12 cellular contexts compared by ENCODE assay signal in genomic region chr17:44039829-44040635, GRCh38. TPM values are rescaled to one million over a fixed set of nuclear protein-coding genes. Genes with fewer than 3 reads are reported as not detected.
DNase-seq lines count a peak whose midpoint lies in the region; ATAC-seq and TF ChIP-seq lines count a peak whose summit lies in the region.
"Had no signal": no experiment of that assay in that cellular context is flagged by ENCODE, and none has a peak within 500 bp of the region (broad histone marks: within the 10 kb centered on the region; RNA-seq: fewer than 3 reads in every experiment).

No MANE protein-coding gene starts in this region.

- H3K79me2 ChIP-seq in GM23338 (replicated peaks; ENCODE audit: insufficient read depth) (peaks cover 69% of the 10 kb centered on the region), parathyroid adenoma (peaks cover 13% of the 10 kb centered on the region)

- H3K9ac ChIP-seq in parathyroid adenoma: no peak overlapping the region

- no peak for ATAC-seq in GM23338
- ATAC-seq in activated CD8-positive, alpha-beta T cell treated with anti-CD3 and anti-CD28 coated beads, Interleukin-2, amount 10 ng/mL, durations not matched to agents 7 days and 5 days: no peak
- no peak for ATAC-seq in HG03342 (IDR thresholded peaks at IDR 0.05; ENCODE audit: unreplicated experiment)
- ATAC-seq: naive thymus-derived CD4-positive, alpha-beta T cell had no signal

- H3K4me3 Mint-ChIP-seq in GM23338: no peak overlapping the region; the same call in 2 of the 3 replicates
- H3K4me3 Mint-ChIP-seq in activated CD8-positive, alpha-beta T cell treated with anti-CD3 and anti-CD28 coated beads, Interleukin-2, amount 10 ng/mL, durations not matched to agents 7 days and 5 days: no peak overlapping the region
- H3K4me3 Mint-ChIP-seq: activated naive CD8-positive, alpha-beta T cell had no signal

- DNase-seq in GM23338 (ENCODE audit: low spot score) (no peak), fibroblast of villous mesenchyme (ENCODE audit: low read depth) (peak; percentile 30), DMS53 (lab: John Stamatoyannopoulos, UW) (no peak), SK-N-DZ (ENCODE audit: low spot score) (no peak), mesenteric fat pad (ENCODE audit: low spot score) (no peak)
- DNase-seq in activated CD8-positive, alpha-beta T cell treated with anti-CD3 and anti-CD28 coated beads, Interleukin-2, amount 10 ng/mL, durations not matched to agents 7 days and 5 days: no peak
- DNase-seq: activated CD4-positive, alpha-beta T cell treated with anti-CD3 and anti-CD28 coated beads for 4 hours; C1 segment of cervical spinal cord; naive thymus-derived CD4-positive, alpha-beta T cell had no signal

- peaks cover 56% of the 10 kb centered on the region for H3K36me3 Mint-ChIP-seq in GM23338 (ENCODE audit: low read depth)
- peaks cover 33% of the 10 kb centered on the region for H3K36me3 Mint-ChIP-seq in activated CD8-positive, alpha-beta T cell treated with anti-CD3 and anti-CD28 coated beads, Interleukin-2, amount 10 ng/mL, durations not matched to agents 7 days and 5 days (ENCODE audit: low read depth)
- H3K36me3 Mint-ChIP-seq: activated naive CD8-positive, alpha-beta T cell had no signal

- H3K9me2 ChIP-seq in GM23338 (ENCODE audit: insufficient read depth): no peaks in the 10 kb centered on the region

- CTCF ChIA-PET in activated CD8-positive, alpha-beta T cell treated with anti-CD3 and anti-CD28 coated beads, Interleukin-2, amount 10 ng/mL, durations not matched to agents 7 days and 5 days (lab: Charles Lee): interaction anchor here (0.8 to 6.2 kb wide), 10 partner anchors 8 to 128 kb away, joined by 3 to 102 read pairs (median 6); partner anchors contain the start of gene PPY

- H3F3A ChIP-seq in GM23338 (replicated peaks; ENCODE audit: low read depth): 0 out of 2 replicates have a peak, but pooled peaks cover 7% of the 10 kb centered on the region

- peaks cover 11% of the 10 kb centered on the region for H3K4me1 ChIP-seq in GM23338 (ENCODE audit: insufficient read depth)
- peaks cover 27% of the 10 kb centered on the region for H3K4me1 ChIP-seq in parathyroid adenoma

- TF ChIP-seq CTCF in GM23338 (conservative IDR thresholded peaks at IDR 0.05; ENCODE audit: low read depth in 2 of 2) (no peak), fibroblast of villous mesenchyme (IDR thresholded peaks at IDR 0.05; ENCODE audit: insufficient read depth, low read depth, low read length) (no peak), parathyroid adenoma (IDR thresholded peaks at IDR 0.05) (no peak)

- H3K36me3 ChIP-seq in GM23338 (ENCODE audit: insufficient read depth): peaks cover 44% of the 10 kb centered on the region
- H3K36me3 ChIP-seq in parathyroid adenoma (ENCODE audit: control insufficient read depth, insufficient read depth, low read length): no peaks in the 10 kb centered on the region

- H3K9me3 Mint-ChIP-seq in GM23338: no peaks in the 10 kb centered on the region
- H3K9me3 Mint-ChIP-seq in activated CD8-positive, alpha-beta T cell treated with anti-CD3 and anti-CD28 coated beads, Interleukin-2, amount 10 ng/mL, durations not matched to agents 7 days and 5 days (ENCODE audit: insufficient read depth): no peaks in the 10 kb centered on the region
- H3K9me3 Mint-ChIP-seq: naive thymus-derived CD4-positive, alpha-beta T cell had no signal

- H3K4me3 ChIP-seq in GM23338: no peak overlapping the region
- no peak overlapping the region for H3K4me3 ChIP-seq in fibroblast of villous mesenchyme (ENCODE audit: low read depth, low read length)
- H3K4me3 ChIP-seq in parathyroid adenoma (ENCODE audit: low read depth, low read length): no peak overlapping the region

- H2AFZ ChIP-seq in GM23338 (no peak overlapping the region), parathyroid adenoma (no peak overlapping the region)

- H3K4me1 Mint-ChIP-seq in GM23338: peaks cover 10% of the 10 kb centered on the region; the same call in 2 of the 3 replicates
- H3K4me1 Mint-ChIP-seq in activated CD8-positive, alpha-beta T cell treated with anti-CD3 and anti-CD28 coated beads, Interleukin-2, amount 10 ng/mL, durations not matched to agents 7 days and 5 days (ENCODE audit: low read depth): peaks cover 17% of the 10 kb centered on the region

- H3K27me3 ChIP-seq in GM23338 (ENCODE audit: insufficient read depth) (no peaks in the 10 kb centered on the region), parathyroid adenoma (ENCODE audit: control insufficient read depth, insufficient read depth, low read length) (no peaks in the 10 kb centered on the region)

- peaks cover 41% of the 10 kb centered on the region for H4K20me1 ChIP-seq in GM23338 (replicated peaks; ENCODE audit: insufficient read depth)

- peak overlapping the region; percentile 78; the same call in 1 of the 2 replicates for H3K27ac Mint-ChIP-seq in GM23338
- peak overlapping the region; percentile 64 for H3K27ac Mint-ChIP-seq in activated CD8-positive, alpha-beta T cell treated with anti-CD3 and anti-CD28 coated beads, Interleukin-2, amount 10 ng/mL, durations not matched to agents 7 days and 5 days
- H3K27ac Mint-ChIP-seq: activated naive CD8-positive, alpha-beta T cell had no signal

- no peaks in the 10 kb centered on the region for H3K27me3 Mint-ChIP-seq in GM23338 (ENCODE audit: insufficient read depth, low read depth, poor library complexity)
- no peaks in the 10 kb centered on the region for H3K27me3 Mint-ChIP-seq in activated CD8-positive, alpha-beta T cell treated with anti-CD3 and anti-CD28 coated beads, Interleukin-2, amount 10 ng/mL, durations not matched to agents 7 days and 5 days (ENCODE audit: low read depth)
- H3K27me3 Mint-ChIP-seq: activated naive CD8-positive, alpha-beta T cell; naive thymus-derived CD4-positive, alpha-beta T cell had no signal

- POLR2A ChIA-PET in activated CD8-positive, alpha-beta T cell treated with anti-CD3 and anti-CD28 coated beads, Interleukin-2, amount 10 ng/mL, durations not matched to agents 7 days and 5 days (lab: Charles Lee): interaction anchor here (0.6 kb wide), 1 partner anchor 68 kb away, joined by 4 read pairs; no protein-coding TSS in a partner anchor

- H3K4me2 ChIP-seq in GM23338 (no peak overlapping the region), parathyroid adenoma (ENCODE audit: low read length) (peak overlapping the region; percentile 57)

- H3K27ac ChIP-seq in GM23338 (ENCODE audit: low read depth): peak overlapping the region; percentile 63; the same call in 1 of the 2 replicates
- H3K27ac ChIP-seq in parathyroid adenoma: peak overlapping the region; percentile 52

- no peaks in the 10 kb centered on the region for H3K9me3 ChIP-seq in parathyroid adenoma (ENCODE audit: control insufficient read depth, low read length)

TF ChIP-seq in GM23338, 12 proteins besides CTCF, POLR2A, EP300 and RAD21 (continues in another document):
- TF ChIP-seq JUNB (IDR thresholded peaks at IDR 0.05; ENCODE audit: unreplicated experiment) (no peak), ZNF331 (CRISPR knock-in tag; IDR thresholded peaks at IDR 0.05; ENCODE audit: low read depth) (no peak), EZH2phosphoT487 (IDR thresholded peaks at IDR 0.05; ENCODE audit: unreplicated experiment) (no peak), EZH2 (IDR thresholded peaks at IDR 0.05; ENCODE audit: low read depth, unreplicated experiment) (no peak), ZNF114 (CRISPR knock-in tag; IDR thresholded peaks at IDR 0.05) (no peak), NANOG (IDR thresholded peaks at IDR 0.05; ENCODE audit: borderline replicate concordance) (no peak), STAT1 (IDR thresholded peaks at IDR 0.05; ENCODE audit: unreplicated experiment) (no peak)

RNA-seq across cellular contexts. Expression of gene TMEM101, which starts 25.3 kb away (rescaled TPM):
- total RNA-seq in GM23338 (2014; rRNA removed; shearing (Covaris generic)): 31.6 and 38.4 TPM in 2 replicates
- polyA plus RNA-seq in GM23338 (2016; fragmentation: Nextera tagmentation; extraction: Ambion mirVana): 15.9 and 19.7 TPM in 2 replicates
- total RNA-seq in activated CD8-positive, alpha-beta T cell treated with anti-CD3 and anti-CD28 coated beads, Interleukin-2, amount 10 ng/mL, durations not matched to agents 7 days and 5 days: 10 to 100 TPM; 24.3 to 26.0 TPM
- total RNA-seq in fibroblast of villous mesenchyme: 40.2 and 40.3 TPM in 2 replicates
- 83.1 and 84.0 TPM in 2 replicates for polyA plus RNA-seq in SK-N-DZ (2014; cell fraction: cytosol; rRNA removed)
- 57.5 and 57.8 TPM in 2 replicates for polyA plus RNA-seq in SK-N-DZ (2014; cell fraction: nucleus; rRNA removed)
- 15.4 TPM for total RNA-seq in mesenteric fat pad

RNA-seq across cellular contexts. Expression of gene LSM12, which starts 26.4 kb away (rescaled TPM):
- total RNA-seq in GM23338 (2014; rRNA removed; shearing (Covaris generic)): 64.4 and 72.7 TPM in 2 replicates
- 226 and 241 TPM in 2 replicates for polyA plus RNA-seq in GM23338 (2016; fragmentation: Nextera tagmentation; extraction: Ambion mirVana)
- 10 to 100 TPM; 61.9 to 62.5 TPM for total RNA-seq in activated CD8-positive, alpha-beta T cell treated with anti-CD3 and anti-CD28 coated beads, Interleukin-2, amount 10 ng/mL, durations not matched to agents 7 days and 5 days
- total RNA-seq in fibroblast of villous mesenchyme (53.5 and 82.5 TPM in 2 replicates), mesenteric fat pad (55.4 TPM)
- polyA plus RNA-seq in SK-N-DZ (2014; cell fraction: cytosol; rRNA removed): 40.5 and 43.3 TPM in 2 replicates
- polyA plus RNA-seq in SK-N-DZ (2014; cell fraction: nucleus; rRNA removed): 18.4 and 18.9 TPM in 2 replicates

RNA-seq across cellular contexts. Expression of gene G6PC3, which starts 30.5 kb away (rescaled TPM):
- 110 and 112 TPM in 2 replicates for total RNA-seq in GM23338 (2014; rRNA removed; shearing (Covaris generic))
- 143 and 154 TPM in 2 replicates for polyA plus RNA-seq in GM23338 (2016; fragmentation: Nextera tagmentation; extraction: Ambion mirVana)
- total RNA-seq in activated CD8-positive, alpha-beta T cell treated with anti-CD3 and anti-CD28 coated beads, Interleukin-2, amount 10 ng/mL, durations not matched to agents 7 days and 5 days: 10 to 100 TPM; 19.3 to 19.7 TPM
- 27.4 and 27.6 TPM in 2 replicates for total RNA-seq in fibroblast of villous mesenchyme
- polyA plus RNA-seq in SK-N-DZ (2014; cell fraction: cytosol; rRNA removed): 60.7 and 63.3 TPM in 2 replicates
- polyA plus RNA-seq in SK-N-DZ (2014; cell fraction: nucleus; rRNA removed): 29.9 and 36.7 TPM in 2 replicates
- total RNA-seq in mesenteric fat pad: 56.7 TPM

RNA-seq across cellular contexts. Expression of gene NAGS, which starts 35.6 kb away (rescaled TPM):
- total RNA-seq in GM23338 (2014; rRNA removed; shearing (Covaris generic)): 7.2 and 7.7 TPM in 2 replicates
- polyA plus RNA-seq in GM23338 (2016; fragmentation: Nextera tagmentation; extraction: Ambion mirVana): 4.1 and 4.2 TPM in 2 replicates
- under 1 TPM; 0.68 to 0.78 TPM for total RNA-seq in activated CD8-positive, alpha-beta T cell treated with anti-CD3 and anti-CD28 coated beads, Interleukin-2, amount 10 ng/mL, durations not matched to agents 7 days and 5 days
- 0.43 and 0.64 TPM in 2 replicates for total RNA-seq in fibroblast of villous mesenchyme
- polyA plus RNA-seq in SK-N-DZ (2014; cell fraction: cytosol; rRNA removed): 2.3 and 2.6 TPM in 2 replicates
- polyA plus RNA-seq in SK-N-DZ (2014; cell fraction: nucleus; rRNA removed): 1.2 and 3.4 TPM in 2 replicates
- total RNA-seq in mesenteric fat pad: 0.80 TPM
